ENCODE assay signal across 16 cellular contexts in the genomic region with DNA sequence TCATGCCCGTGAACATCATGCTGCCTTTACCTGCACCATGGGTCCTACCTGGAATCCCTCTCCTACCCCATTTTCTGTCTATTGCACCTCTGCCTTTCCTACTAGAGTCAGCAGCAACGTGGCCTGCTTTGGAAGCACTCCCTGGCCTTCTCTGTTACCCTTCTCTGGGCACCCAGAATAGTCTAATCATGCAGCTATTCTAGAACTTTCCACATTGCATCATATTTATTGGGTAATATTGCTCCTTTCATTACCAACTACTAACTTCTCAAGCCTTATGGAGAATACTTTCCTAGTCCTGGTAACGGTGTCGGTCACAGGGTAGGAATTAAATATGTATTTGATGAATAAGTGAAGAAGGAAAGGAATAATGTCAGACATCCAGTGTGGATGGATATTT. TPM values are rescaled to one million over a fixed set of nuclear protein-coding genes. Genes with fewer than 3 reads are reported as not detected.
DNase-seq lines count a peak whose midpoint lies in the region; ATAC-seq, FAIRE-seq and TF ChIP-seq lines count a peak whose summit lies in the region.
"Had no signal": no experiment of that assay in that cellular context is flagged by ENCODE, and none has a peak within 500 bp of the region (broad histone marks: within the 10 kb centered on the region; RNA-seq: fewer than 3 reads in every experiment).

No MANE protein-coding gene starts in this region.

- DNase-seq in HepG2 (ENCODE audit: low spot score) (no peak), right lobe of liver (no peak), cardiac fibroblast (ENCODE audit: low read depth in 2 of 2) (peak; percentile 44 to 56), fibroblast of pulmonary artery (ENCODE audit: low read depth) (peak; percentile 45), urothelium cell line (ENCODE audit: low spot score) (no peak), pons (ENCODE audit: low spot score) (no peak), 8988T (no peak), transverse colon (no peak)
- DNase-seq: GF-D8, NCI-H1417 treated with DMSO at 0.1 percent for 48 hours, NCI-H2029, NCI-H510A had no signal

- H3K4me2 ChIP-seq in HepG2 (ENCODE audit: low read depth, low read length): no peak overlapping the region
- H3K4me2 ChIP-seq: A549 had no signal

- no peak for TF ChIP-seq RAD21 in HepG2 (CRISPR knock-in tag; IDR thresholded peaks at IDR 0.05)

- H3K9me3 ChIP-seq in HepG2 (ENCODE audit: low read length) (no peaks in the 10 kb centered on the region), right lobe of liver (no peaks in the 10 kb centered on the region), transverse colon (no peaks in the 10 kb centered on the region)
- H3K9me3 ChIP-seq: A549 had no signal

- intact Hi-C loops in HepG2 (cut with micrococcal nuclease; ENCODE audit: unreplicated experiment) (no loop called here), right lobe of liver (cut with DNase I) (no loop called here), transverse colon (cut with DNase I; ENCODE audit: low total_unique reads) (no loop called here)

- POLR2A ChIA-PET in HepG2 (lab: Yijun Ruan, JAX): no interaction called here

- H3K9ac ChIP-seq in HepG2 (ENCODE audit: insufficient read depth, low read depth, low read length): no peak overlapping the region

- H3K27ac ChIP-seq in HepG2 (ENCODE audit: extremely low read length, insufficient read depth, low read length) (no peak overlapping the region), right lobe of liver (no peak overlapping the region), transverse colon (no peak overlapping the region)
- H3K27ac ChIP-seq: C4-2B had no signal

- no TSS peak for BruUV-seq in HepG2 (replicated peaks; lab: Mats Ljungman, UMichigan)

- ATAC-seq in HepG2 (no peak), right lobe of liver (no peak)
- ATAC-seq: A549 had no signal

- TF ChIP-seq POLR2A in HepG2 (IDR thresholded peaks at IDR 0.05; ENCODE audit: insufficient read depth in 1 of 2, low read depth in 2 of 2, low read length in 2 of 2): no peak
- no peak for TF ChIP-seq POLR2A in right lobe of liver (IDR thresholded peaks at IDR 0.05)
- no peak for TF ChIP-seq POLR2A in transverse colon (IDR thresholded peaks at IDR 0.05)

- no peaks in the 10 kb centered on the region for H3K79me2 ChIP-seq in HepG2 (ENCODE audit: insufficient read depth, low read length)

- no peak overlapping the region for H2AFZ ChIP-seq in HepG2 (ENCODE audit: low read length)

- no peaks in the 10 kb centered on the region for H4K20me1 ChIP-seq in HepG2 (ENCODE audit: insufficient read depth, low read length)

- H3K36me3 ChIP-seq in HepG2 (replicated peaks in 1 of 2; ENCODE audit: control insufficient read depth in 1 of 2, insufficient read depth in 2 of 2, low read length in 2 of 2): no peaks in the 10 kb centered on the region
- no peaks in the 10 kb centered on the region for H3K36me3 ChIP-seq in right lobe of liver
- H3K36me3 ChIP-seq in transverse colon: no peaks in the 10 kb centered on the region

- WGBS in HepG2 (ENCODE audit: low lambda C conversion rate): 50% methylated on average over 4 of the region's 4 CpGs
- 63% methylated on average over 4 of the region's 4 CpGs for WGBS in right lobe of liver (ENCODE audit: insufficient coverage, low coverage, low lambda C conversion rate, missing lambda C conversion rate)
- WGBS in transverse colon (ENCODE audit: low coverage in 1 of 2), 2 donors: 78 to 83% methylated on average over 4 of the region's 4 CpGs

- TF ChIP-seq CTCF in HepG2 (CRISPR knock-in tag; IDR thresholded peaks at IDR 0.05): no peak
- TF ChIP-seq CTCF in right lobe of liver (IDR thresholded peaks at IDR 0.05): no peak
- TF ChIP-seq CTCF in cardiac fibroblast (IDR thresholded peaks at IDR 0.05; ENCODE audit: low read depth, low read length): no peak
- TF ChIP-seq CTCF in fibroblast of pulmonary artery (IDR thresholded peaks at IDR 0.05; ENCODE audit: low read length, missing control alignments): no peak
- no peak for TF ChIP-seq CTCF in transverse colon (IDR thresholded peaks at IDR 0.05)

- H3K4me1 ChIP-seq in HepG2 (ENCODE audit: insufficient read depth, low read length): no peaks in the 10 kb centered on the region
- H3K4me1 ChIP-seq in right lobe of liver: no peaks in the 10 kb centered on the region
- H3K4me1 ChIP-seq in transverse colon: no peaks in the 10 kb centered on the region
- H3K4me1 ChIP-seq: A549 had no signal

- H3K4me3 ChIP-seq in HepG2 (replicated peaks in 1 of 3; ENCODE audit: insufficient read depth in 1 of 3, low read depth in 2 of 3, low read length in 3 of 3) (no peak overlapping the region), right lobe of liver (no peak overlapping the region), cardiac fibroblast (replicated peaks in 1 of 2; ENCODE audit: low read depth in 2 of 2, low read length in 2 of 2) (no peak overlapping the region), fibroblast of pulmonary artery (replicated peaks; ENCODE audit: low read depth, low read length) (no peak overlapping the region), transverse colon (no peak overlapping the region)
- H3K4me3 ChIP-seq: A549 had no signal

- CTCF ChIA-PET in HepG2 (lab: Yijun Ruan, JAX; ENCODE audit: low intra/inter-chr PET ratio, low total read pairs): no interaction called here

- H3K27me3 ChIP-seq in HepG2 (ENCODE audit: control insufficient read depth in 1 of 2, insufficient read depth in 2 of 2, low read length in 2 of 2) (peaks cover 3 to 14% of the 10 kb centered on the region in 2 experiments; a peak in 4 of 5 replicates), right lobe of liver (no peaks in the 10 kb centered on the region), transverse colon (no peaks in the 10 kb centered on the region)

- no peak for FAIRE-seq in HepG2 (lab: Jason Lieb, UNC)
- peak; percentile 9 for FAIRE-seq in urothelium cell line (lab: Jason Lieb, UNC)
- FAIRE-seq: A549, H54 had no signal

- TF ChIP-seq EP300 in HepG2 (IDR thresholded peaks at IDR 0.05; ENCODE audit: low read depth in 2 of 2, low read length in 2 of 2) (no peak), HepG2 (CRISPR knock-in tag; IDR thresholded peaks at IDR 0.05; ENCODE audit: borderline replicate concordance) (no peak), transverse colon (IDR thresholded peaks at IDR 0.05; ENCODE audit: low read depth) (no peak)

- in situ Hi-C loops in HepG2 (cut with HindIII; ENCODE audit: extremely low pct_ligation_motif_present, low pct_unique_long_range_greater_than_20kb) (no loop called here), transverse colon (cut with MboI; ENCODE audit: low pct_ligation_motif_present in 1 of 4, low pct_unique_long_range_greater_than_20kb in 1 of 4, low sequenced_read_pairs in 3 of 4) (loop anchor here in 1 of 4 donors (25.0 kb wide), 1 partner anchor 417 kb away; no protein-coding TSS in a partner anchor)

RNA-seq across cellular contexts. Expression of a gene that starts 33.3 kb away (rescaled TPM):
- total RNA-seq in HepG2 (2016; rRNA removed; fragmentation: Illumina TruSeq; extraction: Trizol) (0.18 TPM in 1 of 2 replicates, not detected in the other), right lobe of liver (under 1 TPM in 1 of 6 experiments, not detected in 5; 0.20 TPM), transverse colon (under 1 TPM in 2 of 4 donors, not detected in 2; under 0.01 to 0.16 TPM)
- not detected in 2 replicates for total RNA-seq in HepG2 (2016; cell fraction: cytosol; rRNA removed; fragmentation: Illumina TruSeq; extraction: Trizol; ENCODE audit: low read depth)
- total RNA-seq in HepG2 (2016; cell fraction: insoluble cytoplasmic fraction; rRNA removed; fragmentation: Illumina TruSeq; extraction: Trizol): 0.13 TPM in 1 of 2 replicates, not detected in the other
- 0.28 TPM in 1 of 2 replicates, not detected in the other for total RNA-seq in HepG2 (2016; cell fraction: membrane; rRNA removed; fragmentation: Illumina TruSeq; extraction: Trizol)
- total RNA-seq in HepG2 (2016; cell fraction: nucleus; rRNA removed; fragmentation: Illumina TruSeq; extraction: Trizol): not detected in 2 replicates
- 0.20 and 0.26 TPM in 2 replicates for polyA plus RNA-seq in HepG2 (2011; rRNA removed)
- 0.43 and 0.49 TPM in 2 replicates for polyA plus RNA-seq in HepG2 (2011; cell fraction: cytosol; rRNA removed)
- polyA plus RNA-seq in HepG2 (2011; cell fraction: nucleus; rRNA removed): 0.14 and 0.26 TPM in 2 replicates
- polyA plus RNA-seq in HepG2 (2012): 0.08 and 0.29 TPM in 2 replicates
- 0.20 TPM in 1 of 2 replicates, not detected in the other for polyA plus RNA-seq in HepG2 (2016; cell fraction: cytosol; fragmentation: Illumina TruSeq; extraction: Trizol; ENCODE audit: low read depth)
- polyA plus RNA-seq in HepG2 (2016; cell fraction: insoluble cytoplasmic fraction; fragmentation: Illumina TruSeq; extraction: Trizol; ENCODE audit: low read depth): not detected in 2 replicates
- 0.47 TPM in 1 of 2 replicates, not detected in the other for polyA plus RNA-seq in HepG2 (2016; cell fraction: membrane; fragmentation: Illumina TruSeq; extraction: Trizol; ENCODE audit: low read depth)
- not detected in 2 replicates for polyA plus RNA-seq in HepG2 (2016; cell fraction: nucleus; fragmentation: Illumina TruSeq; extraction: Trizol; ENCODE audit: insufficient read depth, low read depth)
- 40.8 TPM in 1 of 2 replicates, not detected in the other for polyA minus RNA-seq in HepG2 (2011; rRNA and poly(A)+ RNA removed; ENCODE audit: low replicate concordance)
- polyA minus RNA-seq in HepG2 (2011; cell fraction: cytosol; rRNA and poly(A)+ RNA removed): 0.99 TPM in 1 of 2 replicates, not detected in the other
- polyA minus RNA-seq in HepG2 (2011; cell fraction: nucleus; rRNA and poly(A)+ RNA removed): not detected in 2 replicates
- total RNA-seq: SK-MEL-5 had no signal

RNA-seq across cellular contexts. Expression of a gene that starts 54.3 kb away (rescaled TPM):
- total RNA-seq in HepG2 (2016; rRNA removed; fragmentation: Illumina TruSeq; extraction: Trizol): not detected in 2 replicates
- not detected in 2 replicates for total RNA-seq in HepG2 (2016; cell fraction: cytosol; rRNA removed; fragmentation: Illumina TruSeq; extraction: Trizol; ENCODE audit: low read depth)
- not detected in 2 replicates for total RNA-seq in HepG2 (2016; cell fraction: insoluble cytoplasmic fraction; rRNA removed; fragmentation: Illumina TruSeq; extraction: Trizol)
- not detected in 2 replicates for total RNA-seq in HepG2 (2016; cell fraction: membrane; rRNA removed; fragmentation: Illumina TruSeq; extraction: Trizol)
- total RNA-seq in HepG2 (2016; cell fraction: nucleus; rRNA removed; fragmentation: Illumina TruSeq; extraction: Trizol): not detected in 2 replicates
- polyA plus RNA-seq in HepG2 (2011; rRNA removed): not detected in 2 replicates
- polyA plus RNA-seq in HepG2 (2011; cell fraction: cytosol; rRNA removed): not detected in 2 replicates
- polyA plus RNA-seq in HepG2 (2011; cell fraction: nucleus; rRNA removed): not detected in 2 replicates
- polyA plus RNA-seq in HepG2 (2012): not detected in 2 replicates
- polyA plus RNA-seq in HepG2 (2016; cell fraction: cytosol; fragmentation: Illumina TruSeq; extraction: Trizol; ENCODE audit: low read depth): not detected in 2 replicates
- polyA plus RNA-seq in HepG2 (2016; cell fraction: insoluble cytoplasmic fraction; fragmentation: Illumina TruSeq; extraction: Trizol; ENCODE audit: low read depth): not detected in 2 replicates
- polyA plus RNA-seq in HepG2 (2016; cell fraction: membrane; fragmentation: Illumina TruSeq; extraction: Trizol; ENCODE audit: low read depth): not detected in 2 replicates
- not detected in 2 replicates for polyA plus RNA-seq in HepG2 (2016; cell fraction: nucleus; fragmentation: Illumina TruSeq; extraction: Trizol; ENCODE audit: insufficient read depth, low read depth)
- not detected in 2 replicates for polyA minus RNA-seq in HepG2 (2011; rRNA and poly(A)+ RNA removed; ENCODE audit: low replicate concordance)
- not detected in 2 replicates for polyA minus RNA-seq in HepG2 (2011; cell fraction: cytosol; rRNA and poly(A)+ RNA removed)
- polyA minus RNA-seq in HepG2 (2011; cell fraction: nucleus; rRNA and poly(A)+ RNA removed): not detected in 2 replicates
- total RNA-seq in right lobe of liver: not detected
- total RNA-seq in transverse colon: not detected
- total RNA-seq: SK-MEL-5 had no signal
- polyA plus RNA-seq: A549 had no signal

Comparison
In these comparisons a context has a peak if more than half of its experiments do, and no peak if none do; other contexts are left out.
1. DNase-seq: peak in cardiac fibroblast (2 of 2) and fibroblast of pulmonary artery (single experiment); none in HepG2 (single experiment), right lobe of liver (0 of 3), urothelium cell line (single experiment), pons (single experiment), 8988T (single experiment) and transverse colon (single experiment).